In genomic region chr3:123483146-123483545, GRCh38 we compare ENCODE assay signal across 26 cellular contexts. TPM values are rescaled to one million over a fixed set of nuclear protein-coding genes. Genes with fewer than 3 reads are reported as not detected.
"Had no signal": no experiment of that assay in that cellular context is flagged by ENCODE, and none has a peak within 500 bp of the region (broad histone marks: within the 10 kb centered on the region; RNA-seq: fewer than 3 reads in every experiment).

No MANE protein-coding gene starts in this region.

- DNase-seq: naive thymus-derived CD8-positive, alpha-beta T cell; nephron progenitor cell; occipital lobe; ovary; psoas muscle; right cardiac atrium; right lobe of liver; stimulated activated CD4-positive, alpha-beta T cell treated with anti-CD3 and anti-CD28 coated beads, Interleukin-15, amount 100 ng/mL, for 24 hours; stimulated activated CD4-positive, alpha-beta T cell treated with anti-CD3 and anti-CD28 coated beads, Interleukin-2, amount 100 ng/mL, for 24 hours; stimulated activated CD4-positive, alpha-beta T cell treated with anti-CD3 and anti-CD28 coated beads, Interleukin-2, amount 100 ng/mL, for 48 hours; stimulated activated CD4-positive, alpha-beta T cell treated with anti-CD3 and anti-CD28 coated beads, Interleukin-4, amount 100 ng/mL, for 24 hours; stimulated activated naive B cell treated with anti-CD40 and anti-IgM and Interleukin-4, amounts not matched to agents 10 μg/mL and 1 μg/mL and 100 μg/mL, for 72 hours; stimulated activated naive CD4-positive, alpha-beta T cell treated with Interleukin-2 at 50 U/mL for 16 hours; stomach; thyroid gland; trophoblast cell had no signal

- H3K4me2 ChIP-seq: smooth muscle cell had no signal

- ATAC-seq: naive thymus-derived CD8-positive, alpha-beta T cell; natural killer cell treated with Interleukin-12 subunit alpha and Interleukin-12 subunit beta and Interleukin-15 and Interleukin-18, amount 100 ng/mL, for 72 hours; psoas muscle; right cardiac atrium; right lobe of liver; stimulated activated effector memory CD8-positive, alpha-beta T cell treated with anti-CD3 and anti-CD28 coated beads, Interleukin-12 subunit alpha, Interleukin-12 subunit beta, amount 100 ng/mL, for 72 hours; stimulated activated naive B cell treated with anti-CD40 and anti-IgM and Interleukin-4, amounts not matched to agents 10 μg/mL and 1 μg/mL and 100 μg/mL, for 72 hours had no signal

- H3K36me3 ChIP-seq: ovary, right lobe of liver, stomach, thoracic aorta, thyroid gland, tibial nerve, upper lobe of left lung, vagina had no signal

- H3K9ac ChIP-seq: parathyroid adenoma had no signal

- H3K4me1 ChIP-seq: parathyroid adenoma, psoas muscle, right lobe of liver, stomach, thyroid gland, tibial nerve, upper lobe of left lung, vagina had no signal

- H3K9me3 ChIP-seq: ovary, psoas muscle, right lobe of liver, stomach, thoracic aorta, thyroid gland, tibial nerve, upper lobe of left lung, vagina had no signal

- H3K79me2 ChIP-seq: parathyroid adenoma had no signal

- FAIRE-seq: urothelium cell line had no signal

- H3K27me3 ChIP-seq: ovary, right lobe of liver, thyroid gland, tibial nerve, upper lobe of left lung, vagina had no signal

- H2AFZ ChIP-seq: parathyroid adenoma had no signal

- H3K27ac ChIP-seq: ovary, parathyroid adenoma, psoas muscle, right lobe of liver, skin epidermis, stomach, thoracic aorta, thyroid gland, tibial nerve, upper lobe of left lung, vagina had no signal

- H3K4me3 ChIP-seq: ovary, psoas muscle, right lobe of liver, skin epidermis, smooth muscle cell, stomach, thoracic aorta, thyroid gland, tibial nerve, upper lobe of left lung, vagina had no signal

RNA-seq across cellular contexts. Expression of gene ADCY5, which starts 34.3 kb away (rescaled TPM):
- total RNA-seq: naive thymus-derived CD8-positive, alpha-beta T cell; natural killer cell treated with Interleukin-12 subunit alpha and Interleukin-12 subunit beta and Interleukin-15 and Interleukin-18, amount 100 ng/mL, for 72 hours had no signal
